In genomic region chr4:145315828-145316227, GRCh38 we compare ENCODE assay signal across 16 cellular contexts.
DNase-seq lines count a peak whose midpoint lies in the region; ATAC-seq, FAIRE-seq and TF ChIP-seq lines count a peak whose summit lies in the region.
"Had no signal": no experiment of that assay in that cellular context is flagged by ENCODE, and none has a peak within 500 bp of the region (broad histone marks: within the 10 kb centered on the region; RNA-seq: fewer than 3 reads in every experiment).

No MANE protein-coding gene starts in this region.

- peaks cover 6% of the 10 kb centered on the region for H3K27me3 Mint-ChIP-seq in astrocyte (ENCODE audit: low read depth, unreplicated experiment)

- no peak overlapping the region for H3K27ac Mint-ChIP-seq in astrocyte (ENCODE audit: unreplicated experiment)
- H3K27ac Mint-ChIP-seq: H9 had no signal

- H3K36me3 Mint-ChIP-seq in astrocyte (ENCODE audit: low read depth, unreplicated experiment): no peaks in the 10 kb centered on the region

- peaks cover 3% of the 10 kb centered on the region for H3K4me1 Mint-ChIP-seq in astrocyte (ENCODE audit: low read depth, unreplicated experiment)

- no peaks in the 10 kb centered on the region for H3K9me3 ChIP-seq in astrocyte (ENCODE audit: insufficient read depth, low read depth, low read length)

- ATAC-seq in HG03354 (IDR thresholded peaks at IDR 0.05; ENCODE audit: poor library complexity, severe bottlenecking, unreplicated experiment): no peak
- ATAC-seq in HG02678 (IDR thresholded peaks at IDR 0.05; ENCODE audit: unreplicated experiment): no peak

- no peaks in the 10 kb centered on the region for H3K4me1 ChIP-seq in astrocyte (ENCODE audit: insufficient read depth, low read length)

- no peak for TF ChIP-seq CTCF in AG09319 (IDR thresholded peaks at IDR 0.05; ENCODE audit: low read depth, low read length)
- TF ChIP-seq CTCF in astrocyte (IDR thresholded peaks at IDR 0.05; ENCODE audit: insufficient read depth, low read depth, low read length): no peak
- TF ChIP-seq CTCF in fibroblast of villous mesenchyme (IDR thresholded peaks at IDR 0.05; ENCODE audit: insufficient read depth, low read depth, low read length): no peak

- H3K4me2 ChIP-seq in astrocyte (ENCODE audit: low read length): no peak overlapping the region

- H3K4me3 ChIP-seq in astrocyte (ENCODE audit: insufficient read depth, low read depth, low read length) (no peak overlapping the region), fibroblast of villous mesenchyme (ENCODE audit: low read depth, low read length) (no peak overlapping the region)

- H3K4me3 Mint-ChIP-seq in astrocyte (ENCODE audit: unreplicated experiment): no peak overlapping the region
- H3K4me3 Mint-ChIP-seq: H9 had no signal

- H3K27me3 ChIP-seq in astrocyte (ENCODE audit: insufficient read depth, low read length): no peaks in the 10 kb centered on the region

- H2AFZ ChIP-seq in astrocyte (ENCODE audit: low read depth, low read length): no peak overlapping the region

- peak; percentile 86 for DNase-seq in AG09319 (ENCODE audit: extremely low read depth, low read depth)
- DNase-seq in HCEC 1CT: peak; percentile 2
- DNase-seq in astrocyte (ENCODE audit: low read depth): peak; percentile 68
- DNase-seq in fibroblast of villous mesenchyme (ENCODE audit: low read depth): peak; percentile 69
- DNase-seq in activated CD4-positive, alpha-beta T cell treated with anti-CD3 and anti-CD28 coated beads for 48 hours: no peak
- DNase-seq in SK-N-DZ (ENCODE audit: low spot score): no peak
- DNase-seq: H9, KBM-7, NCI-H1436, NCI-H2029, NCI-H748 treated with DMSO at 0.1 percent for 48 hours had no signal

- no peak for FAIRE-seq in astrocyte (lab: Jason Lieb, UNC)
- FAIRE-seq: GM19239 had no signal

- peaks cover 2% of the 10 kb centered on the region for H3K9me3 Mint-ChIP-seq in astrocyte (ENCODE audit: unreplicated experiment)

- H3K9ac ChIP-seq in astrocyte (ENCODE audit: low read length): no peak overlapping the region

- no peak overlapping the region for H3K27ac ChIP-seq in astrocyte (ENCODE audit: low read depth, low read length)
- H3K27ac ChIP-seq: C4-2B, RWPE1 had no signal

- no peaks in the 10 kb centered on the region for H3K36me3 ChIP-seq in astrocyte (ENCODE audit: insufficient read depth, low read length)

- no peaks in the 10 kb centered on the region for H3K79me2 ChIP-seq in astrocyte (ENCODE audit: insufficient read depth, low read length)

- H4K20me1 ChIP-seq in astrocyte (ENCODE audit: insufficient read depth, low read length): no peaks in the 10 kb centered on the region

Comparison
In these comparisons a context has a peak if more than half of its experiments do, and no peak if none do; other contexts are left out.
1. DNase-seq: peak in AG09319 (single experiment), HCEC 1CT (single experiment), astrocyte (single experiment) and fibroblast of villous mesenchyme (single experiment); none in activated CD4-positive, alpha-beta T cell treated with anti-CD3 and anti-CD28 coated beads for 48 hours (single experiment) and SK-N-DZ (single experiment).